ENCODE assay signal across 1 cellular context in the genomic region with DNA sequence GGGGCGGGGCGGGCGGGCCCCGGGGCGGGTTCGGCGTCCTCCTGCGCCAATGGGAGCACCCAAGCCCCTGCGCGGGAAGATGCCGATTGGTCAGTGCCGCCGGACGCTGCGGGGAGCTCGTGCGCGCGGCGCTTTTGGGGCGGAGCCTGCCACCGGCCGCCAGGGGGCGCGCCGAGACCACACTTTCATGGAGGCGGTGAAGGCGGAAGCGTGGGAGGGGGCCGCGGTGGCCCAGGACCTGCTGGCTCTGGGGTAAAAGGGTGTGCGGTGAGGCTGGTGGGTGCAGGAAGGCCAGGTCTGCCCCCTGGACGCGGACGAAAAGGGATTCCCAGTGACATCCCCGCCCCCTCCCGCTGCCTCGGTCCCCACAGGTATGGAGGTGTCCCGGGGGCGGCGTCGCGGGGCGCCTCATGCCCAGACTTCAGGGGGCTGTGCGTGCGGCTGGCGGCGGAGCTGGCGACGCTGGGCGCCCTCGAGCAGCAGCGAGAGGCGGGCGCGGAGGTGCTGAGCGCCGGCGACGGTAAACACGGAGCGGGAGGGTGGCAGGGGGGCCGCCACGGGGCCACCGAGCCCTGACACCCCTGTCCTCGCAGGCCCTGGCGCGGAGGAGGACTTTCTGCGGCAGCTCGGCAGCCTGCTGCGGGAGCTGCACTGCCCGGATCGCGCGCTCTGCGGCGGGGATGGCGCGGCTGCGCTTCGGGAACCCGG.
A peak's percentile ranks its signal among the peaks of the same experiment; 100 is the strongest.
TF ChIP-seq lines count a peak whose summit lies in the region.

A gene (plus strand): TSS at position 127 of the 708 bp plus-strand sequence. CDS start 61 bp downstream, at position 188.

TF ChIP-seq in HEK293, 187 proteins besides CTCF, POLR2A, EP300 and RAD21 (continued from another document and continues in another):
- TF ChIP-seq, protein P1, sequence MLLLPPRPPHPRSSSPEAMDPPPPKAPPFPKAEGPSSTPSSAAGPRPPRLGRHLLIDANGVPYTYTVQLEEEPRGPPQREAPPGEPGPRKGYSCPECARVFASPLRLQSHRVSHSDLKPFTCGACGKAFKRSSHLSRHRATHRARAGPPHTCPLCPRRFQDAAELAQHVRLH (tag by site-specific recombination; IDR thresholded peaks at IDR 0.05), result peak; percentile 89
- TF ChIP-seq SCRT1 (tag by site-specific recombination; IDR thresholded peaks at IDR 0.05; ENCODE audit: borderline replicate concordance) (peak; percentile 13; the same call in 1 of the 2 replicates), ZNF354C (tag by site-specific recombination; IDR thresholded peaks at IDR 0.05; ENCODE audit: borderline replicate concordance, low read depth) (no peak), ZNF132 (tag by site-specific recombination; IDR thresholded peaks at IDR 0.05; ENCODE audit: borderline replicate concordance) (no peak), ZNF621 (tag by site-specific recombination; IDR thresholded peaks at IDR 0.05) (no peak), KLF16 (tag by site-specific recombination; IDR thresholded peaks at IDR 0.05) (peak; percentile 99), ZIC2 (tag by site-specific recombination; IDR thresholded peaks at IDR 0.05) (peak; percentile 99), ZNF404 (tag by site-specific recombination; IDR thresholded peaks at IDR 0.05) (no peak), ZFHX2 (tag by site-specific recombination; conservative IDR thresholded peaks at IDR 0.05) (peak; percentile 100), YY1 (tag by site-specific recombination; IDR thresholded peaks at IDR 0.05) (peak; percentile 69), SETDB1 (IDR thresholded peaks at IDR 0.05; ENCODE audit: insufficient read length, low read length) (no peak), ZNF76 (tag by site-specific recombination; IDR thresholded peaks at IDR 0.05; ENCODE audit: borderline replicate concordance, low read depth) (peak; percentile 68; the same call in 1 of the 2 replicates), ZNF266 (tag by site-specific recombination; IDR thresholded peaks at IDR 0.05; ENCODE audit: low read depth) (no peak), ZNF174 (tag by site-specific recombination; IDR thresholded peaks at IDR 0.05) (no peak), ZNF335 (tag by site-specific recombination; conservative IDR thresholded peaks at IDR 0.05) (peak; percentile 96), ZNF514 (tag by site-specific recombination; IDR thresholded peaks at IDR 0.05) (no peak), HOXD13 (CRISPR knock-in tag; IDR thresholded peaks at IDR 0.05; ENCODE audit: borderline replicate concordance) (no peak), BCL11B (tag by site-specific recombination; IDR thresholded peaks at IDR 0.05; ENCODE audit: low read depth) (peak; percentile 86; the same call in 1 of the 2 replicates), ZNF23 (tag by site-specific recombination; IDR thresholded peaks at IDR 0.05; ENCODE audit: borderline replicate concordance) (no peak), ZSCAN30 (tag by site-specific recombination; IDR thresholded peaks at IDR 0.05) (peak; percentile 84), ZNF416 (tag by site-specific recombination; IDR thresholded peaks at IDR 0.05) (no peak), ZNF776 (tag by site-specific recombination; IDR thresholded peaks at IDR 0.05; ENCODE audit: borderline replicate concordance) (no peak), KLF10 (tag by site-specific recombination; IDR thresholded peaks at IDR 0.05) (peak; percentile 76; the same call in 1 of the 2 replicates), ZNF274 (IDR thresholded peaks at IDR 0.05; ENCODE audit: low read length) (no peak), ZNF274 (tag by site-specific recombination; IDR thresholded peaks at IDR 0.05; ENCODE audit: borderline replicate concordance) (no peak), ZNF624 (tag by site-specific recombination; IDR thresholded peaks at IDR 0.05) (no peak), ZNF623 (tag by site-specific recombination; IDR thresholded peaks at IDR 0.05) (peak; percentile 20; the same call in 1 of the 2 replicates), ZNF670 (tag by site-specific recombination; IDR thresholded peaks at IDR 0.05; ENCODE audit: low read depth) (no peak), ZBTB17 (tag by site-specific recombination; IDR thresholded peaks at IDR 0.05) (peak; percentile 77; the same call in 1 of the 2 replicates), ZNF830 (tag by site-specific recombination; IDR thresholded peaks at IDR 0.05; ENCODE audit: low read depth) (no peak), ZNF510 (tag by site-specific recombination; IDR thresholded peaks at IDR 0.05; ENCODE audit: insufficient replicate concordance) (no peak), ZNF555 (tag by site-specific recombination; conservative IDR thresholded peaks at IDR 0.05) (no peak), ZBTB8A (tag by site-specific recombination; IDR thresholded peaks at IDR 0.05) (peak; percentile 96), ZNF658 (tag by site-specific recombination; IDR thresholded peaks at IDR 0.05) (no peak), IKZF3 (tag by site-specific recombination; IDR thresholded peaks at IDR 0.05) (0 out of 2 replicates have a peak, but pooled peaks have one; percentile 51), FEZF1 (tag by site-specific recombination; IDR thresholded peaks at IDR 0.05) (0 out of 2 replicates have a peak, but pooled peaks have one; percentile 45), GFI1B (tag by site-specific recombination; IDR thresholded peaks at IDR 0.05) (0 out of 2 replicates have a peak, but pooled peaks have one; percentile 21)
- TF ChIP-seq, protein P2, sequence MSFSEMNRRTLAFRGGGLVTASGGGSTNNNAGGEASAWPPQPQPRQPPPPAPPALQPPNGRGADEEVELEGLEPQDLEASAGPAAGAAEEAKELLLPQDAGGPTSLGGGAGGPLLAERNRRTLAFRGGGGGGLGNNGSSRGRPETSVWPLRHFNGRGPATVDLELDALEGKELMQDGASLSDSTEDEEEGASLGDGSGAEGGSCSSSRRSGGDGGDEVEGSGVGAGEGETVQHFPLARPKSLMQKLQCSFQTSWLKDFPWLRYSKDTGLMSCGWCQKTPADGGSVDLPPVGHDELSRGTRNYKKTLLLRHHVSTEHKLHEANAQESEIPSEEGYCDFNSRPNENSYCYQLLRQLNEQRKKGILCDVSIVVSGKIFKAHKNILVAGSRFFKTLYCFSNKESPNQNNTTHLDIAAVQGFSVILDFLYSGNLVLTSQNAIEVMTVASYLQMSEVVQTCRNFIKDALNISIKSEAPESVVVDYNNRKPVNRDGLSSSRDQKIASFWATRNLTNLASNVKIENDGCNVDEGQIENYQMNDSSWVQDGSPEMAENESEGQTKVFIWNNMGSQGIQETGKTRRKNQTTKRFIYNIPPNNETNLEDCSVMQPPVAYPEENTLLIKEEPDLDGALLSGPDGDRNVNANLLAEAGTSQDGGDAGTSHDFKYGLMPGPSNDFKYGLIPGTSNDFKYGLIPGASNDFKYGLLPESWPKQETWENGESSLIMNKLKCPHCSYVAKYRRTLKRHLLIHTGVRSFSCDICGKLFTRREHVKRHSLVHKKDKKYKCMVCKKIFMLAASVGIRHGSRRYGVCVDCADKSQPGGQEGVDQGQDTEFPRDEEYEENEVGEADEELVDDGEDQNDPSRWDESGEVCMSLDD (tag by site-specific recombination; IDR thresholded peaks at IDR 0.05), result peak; percentile 98
- TF ChIP-seq, protein P3, sequence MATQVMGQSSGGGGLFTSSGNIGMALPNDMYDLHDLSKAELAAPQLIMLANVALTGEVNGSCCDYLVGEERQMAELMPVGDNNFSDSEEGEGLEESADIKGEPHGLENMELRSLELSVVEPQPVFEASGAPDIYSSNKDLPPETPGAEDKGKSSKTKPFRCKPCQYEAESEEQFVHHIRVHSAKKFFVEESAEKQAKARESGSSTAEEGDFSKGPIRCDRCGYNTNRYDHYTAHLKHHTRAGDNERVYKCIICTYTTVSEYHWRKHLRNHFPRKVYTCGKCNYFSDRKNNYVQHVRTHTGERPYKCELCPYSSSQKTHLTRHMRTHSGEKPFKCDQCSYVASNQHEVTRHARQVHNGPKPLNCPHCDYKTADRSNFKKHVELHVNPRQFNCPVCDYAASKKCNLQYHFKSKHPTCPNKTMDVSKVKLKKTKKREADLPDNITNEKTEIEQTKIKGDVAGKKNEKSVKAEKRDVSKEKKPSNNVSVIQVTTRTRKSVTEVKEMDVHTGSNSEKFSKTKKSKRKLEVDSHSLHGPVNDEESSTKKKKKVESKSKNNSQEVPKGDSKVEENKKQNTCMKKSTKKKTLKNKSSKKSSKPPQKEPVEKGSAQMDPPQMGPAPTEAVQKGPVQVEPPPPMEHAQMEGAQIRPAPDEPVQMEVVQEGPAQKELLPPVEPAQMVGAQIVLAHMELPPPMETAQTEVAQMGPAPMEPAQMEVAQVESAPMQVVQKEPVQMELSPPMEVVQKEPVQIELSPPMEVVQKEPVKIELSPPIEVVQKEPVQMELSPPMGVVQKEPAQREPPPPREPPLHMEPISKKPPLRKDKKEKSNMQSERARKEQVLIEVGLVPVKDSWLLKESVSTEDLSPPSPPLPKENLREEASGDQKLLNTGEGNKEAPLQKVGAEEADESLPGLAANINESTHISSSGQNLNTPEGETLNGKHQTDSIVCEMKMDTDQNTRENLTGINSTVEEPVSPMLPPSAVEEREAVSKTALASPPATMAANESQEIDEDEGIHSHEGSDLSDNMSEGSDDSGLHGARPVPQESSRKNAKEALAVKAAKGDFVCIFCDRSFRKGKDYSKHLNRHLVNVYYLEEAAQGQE (tag by site-specific recombination; IDR thresholded peaks at IDR 0.05), result no peak; the same call in 1 of the 2 replicates
- TF ChIP-seq, protein P4, sequence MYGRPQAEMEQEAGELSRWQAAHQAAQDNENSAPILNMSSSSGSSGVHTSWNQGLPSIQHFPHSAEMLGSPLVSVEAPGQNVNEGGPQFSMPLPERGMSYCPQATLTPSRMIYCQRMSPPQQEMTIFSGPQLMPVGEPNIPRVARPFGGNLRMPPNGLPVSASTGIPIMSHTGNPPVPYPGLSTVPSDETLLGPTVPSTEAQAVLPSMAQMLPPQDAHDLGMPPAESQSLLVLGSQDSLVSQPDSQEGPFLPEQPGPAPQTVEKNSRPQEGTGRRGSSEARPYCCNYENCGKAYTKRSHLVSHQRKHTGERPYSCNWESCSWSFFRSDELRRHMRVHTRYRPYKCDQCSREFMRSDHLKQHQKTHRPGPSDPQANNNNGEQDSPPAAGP (tag by site-specific recombination; IDR thresholded peaks at IDR 0.05), result peak; percentile 96
- TF ChIP-seq, protein P5, sequence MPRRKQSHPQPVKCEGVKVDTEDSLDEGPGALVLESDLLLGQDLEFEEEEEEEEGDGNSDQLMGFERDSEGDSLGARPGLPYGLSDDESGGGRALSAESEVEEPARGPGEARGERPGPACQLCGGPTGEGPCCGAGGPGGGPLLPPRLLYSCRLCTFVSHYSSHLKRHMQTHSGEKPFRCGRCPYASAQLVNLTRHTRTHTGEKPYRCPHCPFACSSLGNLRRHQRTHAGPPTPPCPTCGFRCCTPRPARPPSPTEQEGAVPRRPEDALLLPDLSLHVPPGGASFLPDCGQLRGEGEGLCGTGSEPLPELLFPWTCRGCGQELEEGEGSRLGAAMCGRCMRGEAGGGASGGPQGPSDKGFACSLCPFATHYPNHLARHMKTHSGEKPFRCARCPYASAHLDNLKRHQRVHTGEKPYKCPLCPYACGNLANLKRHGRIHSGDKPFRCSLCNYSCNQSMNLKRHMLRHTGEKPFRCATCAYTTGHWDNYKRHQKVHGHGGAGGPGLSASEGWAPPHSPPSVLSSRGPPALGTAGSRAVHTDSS (tag by site-specific recombination; IDR thresholded peaks at IDR 0.05), result no peak
- TF ChIP-seq, protein P6, sequence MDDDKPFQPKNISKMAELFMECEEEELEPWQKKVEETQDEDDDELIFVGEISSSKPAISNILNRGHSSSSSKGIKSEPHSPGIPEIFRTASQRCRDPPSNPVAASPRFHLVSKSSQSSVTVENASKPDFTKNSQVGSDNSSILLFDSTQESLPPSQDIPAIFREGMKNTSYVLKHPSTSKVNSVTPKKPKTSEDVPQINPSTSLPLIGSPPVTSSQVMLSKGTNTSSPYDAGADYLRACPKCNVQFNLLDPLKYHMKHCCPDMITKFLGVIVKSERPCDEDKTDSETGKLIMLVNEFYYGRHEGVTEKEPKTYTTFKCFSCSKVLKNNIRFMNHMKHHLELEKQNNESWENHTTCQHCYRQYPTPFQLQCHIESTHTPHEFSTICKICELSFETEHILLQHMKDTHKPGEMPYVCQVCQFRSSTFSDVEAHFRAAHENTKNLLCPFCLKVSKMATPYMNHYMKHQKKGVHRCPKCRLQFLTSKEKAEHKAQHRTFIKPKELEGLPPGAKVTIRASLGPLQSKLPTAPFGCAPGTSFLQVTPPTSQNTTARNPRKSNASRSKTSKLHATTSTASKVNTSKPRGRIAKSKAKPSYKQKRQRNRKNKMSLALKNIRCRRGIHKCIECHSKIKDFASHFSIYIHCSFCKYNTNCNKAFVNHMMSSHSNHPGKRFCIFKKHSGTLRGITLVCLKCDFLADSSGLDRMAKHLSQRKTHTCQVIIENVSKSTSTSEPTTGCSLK (tag by site-specific recombination; IDR thresholded peaks at IDR 0.05), result no peak
- TF ChIP-seq, protein P7, sequence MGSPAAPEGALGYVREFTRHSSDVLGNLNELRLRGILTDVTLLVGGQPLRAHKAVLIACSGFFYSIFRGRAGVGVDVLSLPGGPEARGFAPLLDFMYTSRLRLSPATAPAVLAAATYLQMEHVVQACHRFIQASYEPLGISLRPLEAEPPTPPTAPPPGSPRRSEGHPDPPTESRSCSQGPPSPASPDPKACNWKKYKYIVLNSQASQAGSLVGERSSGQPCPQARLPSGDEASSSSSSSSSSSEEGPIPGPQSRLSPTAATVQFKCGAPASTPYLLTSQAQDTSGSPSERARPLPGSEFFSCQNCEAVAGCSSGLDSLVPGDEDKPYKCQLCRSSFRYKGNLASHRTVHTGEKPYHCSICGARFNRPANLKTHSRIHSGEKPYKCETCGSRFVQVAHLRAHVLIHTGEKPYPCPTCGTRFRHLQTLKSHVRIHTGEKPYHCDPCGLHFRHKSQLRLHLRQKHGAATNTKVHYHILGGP (tag by site-specific recombination; IDR thresholded peaks at IDR 0.05), result no peak
- TF ChIP-seq, protein P8, sequence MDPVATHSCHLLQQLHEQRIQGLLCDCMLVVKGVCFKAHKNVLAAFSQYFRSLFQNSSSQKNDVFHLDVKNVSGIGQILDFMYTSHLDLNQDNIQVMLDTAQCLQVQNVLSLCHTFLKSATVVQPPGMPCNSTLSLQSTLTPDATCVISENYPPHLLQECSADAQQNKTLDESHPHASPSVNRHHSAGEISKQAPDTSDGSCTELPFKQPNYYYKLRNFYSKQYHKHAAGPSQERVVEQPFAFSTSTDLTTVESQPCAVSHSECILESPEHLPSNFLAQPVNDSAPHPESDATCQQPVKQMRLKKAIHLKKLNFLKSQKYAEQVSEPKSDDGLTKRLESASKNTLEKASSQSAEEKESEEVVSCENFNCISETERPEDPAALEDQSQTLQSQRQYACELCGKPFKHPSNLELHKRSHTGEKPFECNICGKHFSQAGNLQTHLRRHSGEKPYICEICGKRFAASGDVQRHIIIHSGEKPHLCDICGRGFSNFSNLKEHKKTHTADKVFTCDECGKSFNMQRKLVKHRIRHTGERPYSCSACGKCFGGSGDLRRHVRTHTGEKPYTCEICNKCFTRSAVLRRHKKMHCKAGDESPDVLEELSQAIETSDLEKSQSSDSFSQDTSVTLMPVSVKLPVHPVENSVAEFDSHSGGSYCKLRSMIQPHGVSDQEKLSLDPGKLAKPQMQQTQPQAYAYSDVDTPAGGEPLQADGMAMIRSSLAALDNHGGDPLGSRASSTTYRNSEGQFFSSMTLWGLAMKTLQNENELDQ (tag by site-specific recombination; IDR thresholded peaks at IDR 0.05; ENCODE audit: low read depth), result no peak
